Comparison of ENCODE assay signal across 1 cellular context in genomic region chr22:20937031-20937793, GRCh38.
TF ChIP-seq lines count a peak whose summit lies in the region.

No MANE protein-coding gene starts in this region.

TF ChIP-seq in HepG2, 621 proteins besides CTCF, POLR2A, EP300 and RAD21 (continued from another document):
- TF ChIP-seq HINFP (CRISPR knock-in tag; IDR thresholded peaks at IDR 0.05; ENCODE audit: low read depth) (no peak), ZNF205 (CRISPR knock-in tag; IDR thresholded peaks at IDR 0.05) (no peak), ZC3H13 (CRISPR knock-in tag; IDR thresholded peaks at IDR 0.05) (peak; percentile 70; the same call in 1 of the 2 replicates), GTF3A (CRISPR knock-in tag; conservative IDR thresholded peaks at IDR 0.05) (no peak), REST (IDR thresholded peaks at IDR 0.05; ENCODE audit: borderline replicate concordance in 1 of 2, low read depth in 1 of 2, low read length in 2 of 2) (no peak), ZSCAN25 (CRISPR knock-in tag; IDR thresholded peaks at IDR 0.05) (no peak), PPARG (CRISPR knock-in tag; conservative IDR thresholded peaks at IDR 0.05) (no peak), NFE2 (CRISPR knock-in tag; IDR thresholded peaks at IDR 0.05) (no peak), SMAD3 (CRISPR knock-in tag; IDR thresholded peaks at IDR 0.05) (no peak), ATF6 (CRISPR knock-in tag; conservative IDR thresholded peaks at IDR 0.05) (no peak), FUBP1 (CRISPR knock-in tag; IDR thresholded peaks at IDR 0.05; ENCODE audit: borderline replicate concordance) (no peak), ARID4A (CRISPR knock-in tag; IDR thresholded peaks at IDR 0.05; ENCODE audit: borderline replicate concordance) (peak; percentile 29; the same call in 1 of the 2 replicates), ZGPAT (CRISPR knock-in tag; IDR thresholded peaks at IDR 0.05) (no peak), NFIB (CRISPR knock-in tag; IDR thresholded peaks at IDR 0.05; ENCODE audit: borderline replicate concordance) (no peak), ZNF772 (CRISPR knock-in tag; IDR thresholded peaks at IDR 0.05) (no peak), YEATS2 (CRISPR knock-in tag; IDR thresholded peaks at IDR 0.05; ENCODE audit: borderline replicate concordance) (no peak), FOXC1 (CRISPR knock-in tag; IDR thresholded peaks at IDR 0.05; ENCODE audit: borderline replicate concordance) (0 out of 2 replicates have a peak, but pooled peaks have one; percentile 22), ZNF512 (CRISPR knock-in tag; IDR thresholded peaks at IDR 0.05) (no peak), ZNF609 (CRISPR knock-in tag; IDR thresholded peaks at IDR 0.05; ENCODE audit: borderline replicate concordance) (no peak), ATF2 (CRISPR knock-in tag; IDR thresholded peaks at IDR 0.05) (no peak), ZNF776 (CRISPR knock-in tag; IDR thresholded peaks at IDR 0.05) (no peak), POGK (CRISPR knock-in tag; conservative IDR thresholded peaks at IDR 0.05) (no peak), ZNF3 (CRISPR knock-in tag; IDR thresholded peaks at IDR 0.05) (no peak), ZNF737 (CRISPR knock-in tag; IDR thresholded peaks at IDR 0.05; ENCODE audit: borderline replicate concordance) (no peak), PITX1 (CRISPR knock-in tag; IDR thresholded peaks at IDR 0.05) (no peak), RFXAP (CRISPR knock-in tag; IDR thresholded peaks at IDR 0.05; ENCODE audit: borderline replicate concordance) (no peak), RBM22 (optimal IDR thresholded peaks at IDR 0.05; ENCODE audit: low read length) (peak; percentile 67)
